In genomic region chr17:62984801-62985200, GRCh38 we compare ENCODE assay signal across 7 cellular contexts.
"Had no signal": no experiment of that assay in that cellular context is flagged by ENCODE, and none has a peak within 500 bp of the region (broad histone marks: within the 10 kb centered on the region; RNA-seq: fewer than 3 reads in every experiment).

No MANE protein-coding gene starts in this region.

- H3K4me2 ChIP-seq: GM23338 had no signal

- H3K4me3 ChIP-seq: GM23338 had no signal

- FAIRE-seq: H1, H54, HTR-8/SVneo had no signal

- H2AFZ ChIP-seq: GM23338 had no signal

- DNase-seq: H9, HCEC 1CT, KBM-7 had no signal
